9 cellular contexts compared by ENCODE assay signal in the genomic region with DNA sequence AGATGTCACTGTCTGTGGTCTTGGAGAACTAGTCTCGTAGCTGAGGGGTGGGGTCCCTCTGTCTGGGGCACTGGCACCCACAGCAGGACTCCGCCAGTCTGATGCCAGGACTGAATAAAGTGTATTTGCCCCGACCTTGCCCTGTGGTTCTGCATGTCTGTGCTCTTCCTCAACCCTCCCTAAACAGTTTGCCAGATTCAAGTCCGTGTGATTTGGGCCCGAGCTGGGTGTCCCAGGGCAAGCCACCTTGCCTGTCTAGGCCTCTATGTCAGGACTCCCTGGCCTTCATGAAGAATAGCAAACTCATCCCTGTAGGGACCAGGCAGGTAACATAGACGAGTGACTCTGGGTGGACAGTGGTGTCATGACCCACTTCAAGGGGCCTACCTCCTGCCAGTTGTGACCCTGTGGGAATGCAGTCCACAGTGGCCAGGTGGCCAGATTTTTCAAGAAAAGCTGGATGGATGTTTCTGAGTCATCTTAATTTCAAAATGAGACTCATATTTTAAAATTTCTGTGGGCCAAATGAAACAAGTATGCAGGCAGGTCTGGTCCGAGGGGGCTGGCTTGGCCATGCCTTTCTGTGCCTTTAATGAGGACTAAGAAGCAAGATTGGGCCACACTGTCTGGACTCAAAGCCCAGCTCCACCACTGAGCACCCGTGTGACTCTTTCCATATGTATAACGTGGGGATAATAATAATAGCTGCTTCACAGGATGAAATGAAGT. TPM values are rescaled to one million over a fixed set of nuclear protein-coding genes. Genes with fewer than 3 reads are reported as not detected.
DNase-seq lines count a peak whose midpoint lies in the region; ATAC-seq and TF ChIP-seq lines count a peak whose summit lies in the region.
"Had no signal": no experiment of that assay in that cellular context is flagged by ENCODE, and none has a peak within 500 bp of the region (broad histone marks: within the 10 kb centered on the region; RNA-seq: fewer than 3 reads in every experiment).

No MANE protein-coding gene starts in this region.

- H3K4me1 Mint-ChIP-seq in activated naive CD4-positive, alpha-beta T cell treated with anti-CD3 and anti-CD28 coated beads for 36 hours (ENCODE audit: low read depth) = peaks cover 15% of the 10 kb centered on the region
- peaks cover 48% of the 10 kb centered on the region for H3K4me1 Mint-ChIP-seq in activated CD8-positive, alpha-beta T cell treated with anti-CD3 and anti-CD28 coated beads, Interleukin-2, amount 10 ng/mL, durations not matched to agents 7 days and 5 days (ENCODE audit: low read depth)
- H3K4me1 Mint-ChIP-seq in CD14-positive monocyte = peaks cover 45% of the 10 kb centered on the region

- DNase-seq in activated naive CD4-positive, alpha-beta T cell treated with anti-CD3 and anti-CD28 coated beads for 36 hours = no peak
- DNase-seq in activated naive CD4-positive, alpha-beta T cell treated with anti-CD3 and anti-CD28 coated beads, Interleukin-2, amount 50 U/mL, for 72 hours (ENCODE audit: low spot score in 2 of 2) = no peak
- DNase-seq in activated CD8-positive, alpha-beta T cell treated with anti-CD3 and anti-CD28 coated beads, Interleukin-2, amount 10 ng/mL, durations not matched to agents 7 days and 5 days = no peak
- DNase-seq in stomach (no peak), CD14-positive monocyte (ENCODE audit: low spot score) (no peak), NAMALWA (ENCODE audit: low spot score) (no peak), RPMI8226 (no peak)

- CTCF ChIA-PET in activated naive CD4-positive, alpha-beta T cell treated with anti-CD3 and anti-CD28 coated beads for 36 hours (lab: Charles Lee) = interaction anchor here (0.6 to 3.2 kb wide), 9 partner anchors 16 to 135 kb away, joined by 3 to 28 read pairs (median 4); no protein-coding TSS in a partner anchor
- CTCF ChIA-PET in activated CD8-positive, alpha-beta T cell treated with anti-CD3 and anti-CD28 coated beads, Interleukin-2, amount 10 ng/mL, durations not matched to agents 7 days and 5 days (lab: Charles Lee) = interaction anchor here (1.5 to 3.6 kb wide), 5 partner anchors 9 to 103 kb away, joined by 5 to 51 read pairs (median 12); partner anchors contain the start of gene NRSN2

- TF ChIP-seq POLR2A in gastroesophageal sphincter (IDR thresholded peaks at IDR 0.05) = no peak
- TF ChIP-seq POLR2A in stomach (IDR thresholded peaks at IDR 0.05) = no peak

- H3K27ac ChIP-seq in gastroesophageal sphincter (peak overlapping the region in 3 of 4 donors; percentile 95 to 97 (median 95)), stomach (peak overlapping the region in 3 of 5 donors; percentile 50 to 96 (median 93))
- H3K27ac ChIP-seq: neutrophil had no signal

- H3K36me3 ChIP-seq in gastroesophageal sphincter (no peaks in the 10 kb centered on the region), stomach (no peaks in the 10 kb centered on the region)
- H3K36me3 ChIP-seq: neutrophil had no signal

- H3K4me1 ChIP-seq in gastroesophageal sphincter (peaks cover 0 to 64% (median 13%) of the 10 kb centered on the region in 3 donors), stomach (peaks cover 18 to 56% (median 55%) of the 10 kb centered on the region in 4 donors)

- no peaks in the 10 kb centered on the region for H3K36me3 Mint-ChIP-seq in activated naive CD4-positive, alpha-beta T cell treated with anti-CD3 and anti-CD28 coated beads for 36 hours (ENCODE audit: low read depth)
- peaks cover 0 to 6% of the 10 kb centered on the region in 2 donors for H3K36me3 Mint-ChIP-seq in activated naive CD4-positive, alpha-beta T cell treated with anti-CD3 and anti-CD28 coated beads, Interleukin-2, amount 50 U/mL, for 72 hours
- peaks cover 2% of the 10 kb centered on the region for H3K36me3 Mint-ChIP-seq in activated CD8-positive, alpha-beta T cell treated with anti-CD3 and anti-CD28 coated beads, Interleukin-2, amount 10 ng/mL, durations not matched to agents 7 days and 5 days (ENCODE audit: low read depth)
- H3K36me3 Mint-ChIP-seq in CD14-positive monocyte = no peaks in the 10 kb centered on the region

- H3K27ac Mint-ChIP-seq in activated naive CD4-positive, alpha-beta T cell treated with anti-CD3 and anti-CD28 coated beads for 36 hours = peak overlapping the region; percentile 4
- H3K27ac Mint-ChIP-seq in activated naive CD4-positive, alpha-beta T cell treated with anti-CD3 and anti-CD28 coated beads, Interleukin-2, amount 50 U/mL, for 72 hours = peak overlapping the region in 1 of 2 donors; percentile 44
- peak overlapping the region; percentile 18 for H3K27ac Mint-ChIP-seq in activated CD8-positive, alpha-beta T cell treated with anti-CD3 and anti-CD28 coated beads, Interleukin-2, amount 10 ng/mL, durations not matched to agents 7 days and 5 days
- peak overlapping the region in 1 of 7 donors; percentile 39 for H3K27ac Mint-ChIP-seq in CD14-positive monocyte

- ATAC-seq in activated naive CD4-positive, alpha-beta T cell treated with anti-CD3 and anti-CD28 coated beads, Interleukin-2, amount 50 U/mL, for 72 hours = no peak
- no peak for ATAC-seq in activated CD8-positive, alpha-beta T cell treated with anti-CD3 and anti-CD28 coated beads, Interleukin-2, amount 10 ng/mL, durations not matched to agents 7 days and 5 days
- no peak for ATAC-seq in gastroesophageal sphincter

- no peaks in the 10 kb centered on the region for H3K27me3 Mint-ChIP-seq in activated naive CD4-positive, alpha-beta T cell treated with anti-CD3 and anti-CD28 coated beads for 36 hours (ENCODE audit: low read depth)
- no peaks in the 10 kb centered on the region for H3K27me3 Mint-ChIP-seq in activated CD8-positive, alpha-beta T cell treated with anti-CD3 and anti-CD28 coated beads, Interleukin-2, amount 10 ng/mL, durations not matched to agents 7 days and 5 days (ENCODE audit: low read depth)
- peaks cover 7 to 25% (median 18%) of the 10 kb centered on the region in 3 donors for H3K27me3 Mint-ChIP-seq in CD14-positive monocyte (ENCODE audit: low read depth in 3 of 3)

- no peaks in the 10 kb centered on the region for H3K9me3 Mint-ChIP-seq in activated naive CD4-positive, alpha-beta T cell treated with anti-CD3 and anti-CD28 coated beads for 36 hours
- H3K9me3 Mint-ChIP-seq in activated naive CD4-positive, alpha-beta T cell treated with anti-CD3 and anti-CD28 coated beads, Interleukin-2, amount 50 U/mL, for 72 hours = no peaks in the 10 kb centered on the region
- H3K9me3 Mint-ChIP-seq in activated CD8-positive, alpha-beta T cell treated with anti-CD3 and anti-CD28 coated beads, Interleukin-2, amount 10 ng/mL, durations not matched to agents 7 days and 5 days (ENCODE audit: insufficient read depth) = no peaks in the 10 kb centered on the region
- H3K9me3 Mint-ChIP-seq in CD14-positive monocyte = peaks cover 0 to 6% (median 0%) of the 10 kb centered on the region in 7 donors

- H3K27me3 ChIP-seq in gastroesophageal sphincter = no peaks in the 10 kb centered on the region
- H3K27me3 ChIP-seq in stomach = peaks cover 0 to 16% (median 0%) of the 10 kb centered on the region in 3 donors

- no peak overlapping the region for H3K4me3 ChIP-seq in gastroesophageal sphincter
- no peak overlapping the region for H3K4me3 ChIP-seq in stomach

- TF ChIP-seq EP300 in gastroesophageal sphincter (IDR thresholded peaks at IDR 0.05) (no peak), stomach (IDR thresholded peaks at IDR 0.05) (no peak)

- TF ChIP-seq CTCF in gastroesophageal sphincter (IDR thresholded peaks at IDR 0.05) (no peak), stomach (IDR thresholded peaks at IDR 0.05) (no peak), CD14-positive monocyte (IDR thresholded peaks at IDR 0.05) (no peak)

- POLR2A ChIA-PET in activated CD8-positive, alpha-beta T cell treated with anti-CD3 and anti-CD28 coated beads, Interleukin-2, amount 10 ng/mL, durations not matched to agents 7 days and 5 days (lab: Charles Lee) = interaction anchor here (0.7 kb wide), 1 partner anchor 102 kb away, joined by 4 read pairs; the partner anchor contains the start of gene DEFB129

- H3K4me3 Mint-ChIP-seq in activated naive CD4-positive, alpha-beta T cell treated with anti-CD3 and anti-CD28 coated beads for 36 hours = peak overlapping the region; percentile 7
- H3K4me3 Mint-ChIP-seq in activated CD8-positive, alpha-beta T cell treated with anti-CD3 and anti-CD28 coated beads, Interleukin-2, amount 10 ng/mL, durations not matched to agents 7 days and 5 days = peak overlapping the region; percentile 47
- peak overlapping the region in 1 of 2 donors; percentile 11 for H3K4me3 Mint-ChIP-seq in CD14-positive monocyte

- intact Hi-C loops in activated naive CD4-positive, alpha-beta T cell treated with anti-CD3 and anti-CD28 coated beads for 36 hours (cut with micrococcal nuclease) = no loop called here
- intact Hi-C loops in stomach (cut with DNase I; ENCODE audit: low total_unique reads) (no loop called here), CD14-positive monocyte (cut with micrococcal nuclease) (no loop called here)

- WGBS in gastroesophageal sphincter (ENCODE audit: low coverage in 1 of 2), 2 donors = 28 to 33% methylated on average over 4 to 5 of the region's 9 CpGs
- 41 to 52% (median 51%) methylated on average over 9 of the region's 9 CpGs for WGBS in stomach, 5 donors

- H3K9me3 ChIP-seq in gastroesophageal sphincter = no peaks in the 10 kb centered on the region
- H3K9me3 ChIP-seq in stomach = no peaks in the 10 kb centered on the region
- H3K9me3 ChIP-seq: neutrophil had no signal

RNA-seq across cellular contexts. Expression of gene SOX12, which starts 3.4 kb away (rescaled TPM):
- total RNA-seq in activated naive CD4-positive, alpha-beta T cell treated with anti-CD3 and anti-CD28 coated beads for 36 hours = 1 to 10 TPM; 6.0 to 6.4 TPM
- total RNA-seq in activated naive CD4-positive, alpha-beta T cell treated with anti-CD3 and anti-CD28 coated beads, Interleukin-2, amount 50 U/mL, for 72 hours = 10 to 100 TPM in 1 of 2 donors, 1 to 10 TPM in 1; 4.9 to 11.8 TPM
- total RNA-seq in activated CD8-positive, alpha-beta T cell treated with anti-CD3 and anti-CD28 coated beads, Interleukin-2, amount 10 ng/mL, durations not matched to agents 7 days and 5 days = 1 to 10 TPM; 5.5 to 5.8 TPM
- total RNA-seq in gastroesophageal sphincter (1 to 10 TPM; 3.4 to 7.3 (median 5.9) TPM), stomach (10 to 100 TPM in 2 of 5 donors, 1 to 10 TPM in 3; 1.5 to 20.3 (median 5.4) TPM)
- polyA plus RNA-seq in stomach (1 to 10 TPM; 1.7 to 2.8 (median 2.6) TPM), CD14-positive monocyte (under 1 TPM; 0.03 to 0.12 TPM)

RNA-seq across cellular contexts. Expression of gene NRSN2, which starts 18.2 kb away (rescaled TPM):
- 1 to 10 TPM; 3.9 to 4.2 TPM for total RNA-seq in activated naive CD4-positive, alpha-beta T cell treated with anti-CD3 and anti-CD28 coated beads for 36 hours
- 1 to 10 TPM; 4.2 to 8.5 TPM for total RNA-seq in activated naive CD4-positive, alpha-beta T cell treated with anti-CD3 and anti-CD28 coated beads, Interleukin-2, amount 50 U/mL, for 72 hours
- total RNA-seq in activated CD8-positive, alpha-beta T cell treated with anti-CD3 and anti-CD28 coated beads, Interleukin-2, amount 10 ng/mL, durations not matched to agents 7 days and 5 days = 1 to 10 TPM; 1.4 to 2.4 TPM
- total RNA-seq in gastroesophageal sphincter = 10 to 100 TPM; 25.3 to 51.6 (median 30.2) TPM
- total RNA-seq in stomach = 10 to 100 TPM in 4 of 5 donors, under 1 TPM in 1; 0.89 to 36.5 (median 15.2) TPM
- 10 to 100 TPM in 2 of 3 donors, 1 to 10 TPM in 1; 9.8 to 21.0 (median 20.2) TPM for polyA plus RNA-seq in stomach
- under 1 TPM; 0.09 to 0.56 TPM for polyA plus RNA-seq in CD14-positive monocyte

RNA-seq across cellular contexts. Expression of gene ZCCHC3, which starts 31.4 kb away (rescaled TPM):
- total RNA-seq in activated naive CD4-positive, alpha-beta T cell treated with anti-CD3 and anti-CD28 coated beads for 36 hours = 10 to 100 TPM; 13.6 to 15.6 TPM
- total RNA-seq in activated naive CD4-positive, alpha-beta T cell treated with anti-CD3 and anti-CD28 coated beads, Interleukin-2, amount 50 U/mL, for 72 hours = 10 to 100 TPM; 15.4 to 17.0 TPM
- 10 to 100 TPM; 28.4 to 29.0 TPM for total RNA-seq in activated CD8-positive, alpha-beta T cell treated with anti-CD3 and anti-CD28 coated beads, Interleukin-2, amount 10 ng/mL, durations not matched to agents 7 days and 5 days
- total RNA-seq in gastroesophageal sphincter = 10 to 100 TPM; 17.4 to 24.0 (median 21.4) TPM
- total RNA-seq in stomach = 10 to 100 TPM; 10.6 to 59.1 (median 18.7) TPM
- polyA plus RNA-seq in stomach = 1 to 10 TPM; 6.2 to 9.0 (median 8.6) TPM
- polyA plus RNA-seq in CD14-positive monocyte = 1 to 10 TPM; 4.5 to 5.6 TPM

RNA-seq across cellular contexts. Expression of gene C20orf96, which starts 38.2 kb away (rescaled TPM):
- total RNA-seq in activated naive CD4-positive, alpha-beta T cell treated with anti-CD3 and anti-CD28 coated beads for 36 hours = 1 to 10 TPM; 5.1 to 6.8 TPM
- total RNA-seq in activated naive CD4-positive, alpha-beta T cell treated with anti-CD3 and anti-CD28 coated beads, Interleukin-2, amount 50 U/mL, for 72 hours = 10 to 100 TPM; 10.1 to 10.3 TPM
- 1 to 10 TPM; 6.8 to 8.5 TPM for total RNA-seq in activated CD8-positive, alpha-beta T cell treated with anti-CD3 and anti-CD28 coated beads, Interleukin-2, amount 10 ng/mL, durations not matched to agents 7 days and 5 days
- total RNA-seq in gastroesophageal sphincter (1 to 10 TPM in 2 of 4 donors, under 1 TPM in 2; 0.67 to 3.1 (median 1.3) TPM), stomach (10 to 100 TPM in 1 of 5 donors, 1 to 10 TPM in 4; 3.1 to 23.9 (median 5.4) TPM)
- polyA plus RNA-seq in stomach (1 to 10 TPM; 3.9 to 5.2 (median 5.0) TPM), CD14-positive monocyte (under 1 TPM; 0.28 to 0.88 TPM)

RNA-seq across cellular contexts. Expression of gene TRIB3, which starts 51.8 kb away (rescaled TPM):
- total RNA-seq in activated naive CD4-positive, alpha-beta T cell treated with anti-CD3 and anti-CD28 coated beads for 36 hours = 10 to 100 TPM; 47.4 to 49.2 TPM
- total RNA-seq in activated naive CD4-positive, alpha-beta T cell treated with anti-CD3 and anti-CD28 coated beads, Interleukin-2, amount 50 U/mL, for 72 hours = 10 to 100 TPM; 31.3 to 39.4 TPM
- 10 to 100 TPM; 32.6 to 32.8 TPM for total RNA-seq in activated CD8-positive, alpha-beta T cell treated with anti-CD3 and anti-CD28 coated beads, Interleukin-2, amount 10 ng/mL, durations not matched to agents 7 days and 5 days
- 1 to 10 TPM in 3 of 4 donors, under 1 TPM in 1; 0.31 to 5.6 (median 3.9) TPM for total RNA-seq in gastroesophageal sphincter
- 10 to 100 TPM in 2 of 5 donors, 1 to 10 TPM in 3; 1.7 to 17.7 (median 3.6) TPM for total RNA-seq in stomach
- polyA plus RNA-seq in stomach = 10 to 100 TPM in 2 of 3 donors, 1 to 10 TPM in 1; 8.7 to 15.8 (median 12.6) TPM
- 1 to 10 TPM; 8.0 to 9.4 TPM for polyA plus RNA-seq in CD14-positive monocyte
